In the genomic region with DNA sequence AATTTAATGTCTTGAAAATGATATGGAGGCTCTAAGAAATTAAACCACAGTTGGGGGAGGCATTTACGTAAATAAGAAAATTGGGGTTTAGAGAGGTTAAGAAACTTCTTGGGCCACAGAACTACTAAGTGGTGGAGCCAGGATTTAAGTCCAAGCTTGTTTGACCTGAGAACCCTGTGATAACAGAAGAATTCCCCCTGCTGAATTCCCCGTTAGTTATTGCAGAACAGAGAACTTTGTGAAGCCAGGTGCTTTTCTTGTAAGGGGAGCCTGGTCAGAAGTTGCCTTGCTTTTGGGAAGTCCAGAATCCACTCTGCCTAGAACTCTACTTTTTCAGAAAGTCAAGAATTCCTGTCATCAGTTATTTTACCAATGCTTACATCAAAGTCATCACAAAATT, we compare ENCODE assay signal across 2 cellular contexts.
TF ChIP-seq lines count a peak whose summit lies in the region.

No MANE protein-coding gene starts in this region.

TF ChIP-seq in GM12878, 131 proteins besides CTCF, POLR2A, EP300 and RAD21 (continues in another document):
- no peak for TF ChIP-seq CREB1 (IDR thresholded peaks at IDR 0.05; ENCODE audit: low read depth)
- no peak for TF ChIP-seq NRF1 (conservative IDR thresholded peaks at IDR 0.05; ENCODE audit: low read depth, low read length)
- TF ChIP-seq, protein P1, sequence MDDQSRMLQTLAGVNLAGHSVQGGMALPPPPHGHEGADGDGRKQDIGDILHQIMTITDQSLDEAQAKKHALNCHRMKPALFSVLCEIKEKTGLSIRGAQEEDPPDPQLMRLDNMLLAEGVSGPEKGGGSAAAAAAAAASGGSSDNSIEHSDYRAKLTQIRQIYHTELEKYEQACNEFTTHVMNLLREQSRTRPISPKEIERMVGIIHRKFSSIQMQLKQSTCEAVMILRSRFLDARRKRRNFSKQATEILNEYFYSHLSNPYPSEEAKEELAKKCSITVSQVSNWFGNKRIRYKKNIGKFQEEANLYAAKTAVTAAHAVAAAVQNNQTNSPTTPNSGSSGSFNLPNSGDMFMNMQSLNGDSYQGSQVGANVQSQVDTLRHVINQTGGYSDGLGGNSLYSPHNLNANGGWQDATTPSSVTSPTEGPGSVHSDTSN (IDR thresholded peaks at IDR 0.05; ENCODE audit: insufficient replicate concordance, low read depth, low read length), result no peak
- TF ChIP-seq, protein P2, sequence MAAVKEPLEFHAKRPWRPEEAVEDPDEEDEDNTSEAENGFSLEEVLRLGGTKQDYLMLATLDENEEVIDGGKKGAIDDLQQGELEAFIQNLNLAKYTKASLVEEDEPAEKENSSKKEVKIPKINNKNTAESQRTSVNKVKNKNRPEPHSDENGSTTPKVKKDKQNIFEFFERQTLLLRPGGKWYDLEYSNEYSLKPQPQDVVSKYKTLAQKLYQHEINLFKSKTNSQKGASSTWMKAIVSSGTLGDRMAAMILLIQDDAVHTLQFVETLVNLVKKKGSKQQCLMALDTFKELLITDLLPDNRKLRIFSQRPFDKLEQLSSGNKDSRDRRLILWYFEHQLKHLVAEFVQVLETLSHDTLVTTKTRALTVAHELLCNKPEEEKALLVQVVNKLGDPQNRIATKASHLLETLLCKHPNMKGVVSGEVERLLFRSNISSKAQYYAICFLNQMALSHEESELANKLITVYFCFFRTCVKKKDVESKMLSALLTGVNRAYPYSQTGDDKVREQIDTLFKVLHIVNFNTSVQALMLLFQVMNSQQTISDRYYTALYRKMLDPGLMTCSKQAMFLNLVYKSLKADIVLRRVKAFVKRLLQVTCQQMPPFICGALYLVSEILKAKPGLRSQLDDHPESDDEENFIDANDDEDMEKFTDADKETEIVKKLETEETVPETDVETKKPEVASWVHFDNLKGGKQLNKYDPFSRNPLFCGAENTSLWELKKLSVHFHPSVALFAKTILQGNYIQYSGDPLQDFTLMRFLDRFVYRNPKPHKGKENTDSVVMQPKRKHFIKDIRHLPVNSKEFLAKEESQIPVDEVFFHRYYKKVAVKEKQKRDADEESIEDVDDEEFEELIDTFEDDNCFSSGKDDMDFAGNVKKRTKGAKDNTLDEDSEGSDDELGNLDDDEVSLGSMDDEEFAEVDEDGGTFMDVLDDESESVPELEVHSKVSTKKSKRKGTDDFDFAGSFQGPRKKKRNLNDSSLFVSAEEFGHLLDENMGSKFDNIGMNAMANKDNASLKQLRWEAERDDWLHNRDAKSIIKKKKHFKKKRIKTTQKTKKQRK (IDR thresholded peaks at IDR 0.05; ENCODE audit: low read depth, low read length), result no peak
- TF ChIP-seq CBX3 (IDR thresholded peaks at IDR 0.05; ENCODE audit: borderline replicate concordance, low read depth), result no peak
- no peak for TF ChIP-seq EZH2 (IDR thresholded peaks at IDR 0.05; ENCODE audit: borderline replicate concordance, control insufficient read depth, low read depth, low read length)
- TF ChIP-seq CHD2 (IDR thresholded peaks at IDR 0.05; ENCODE audit: borderline replicate concordance, low read depth, low read length), result no peak
- no peak for TF ChIP-seq MYC (IDR thresholded peaks at IDR 0.05; ENCODE audit: insufficient read depth, insufficient read length, insufficient replicate concordance, low read length, severe bottlenecking)
- TF ChIP-seq FOXM1 (IDR thresholded peaks at IDR 0.05; ENCODE audit: low read depth, low read length), result peak; percentile 55; the same call in 1 of the 2 replicates
- no peak for TF ChIP-seq KLF5 (IDR thresholded peaks at IDR 0.05; ENCODE audit: partially characterized antibody)
- TF ChIP-seq, protein P3, sequence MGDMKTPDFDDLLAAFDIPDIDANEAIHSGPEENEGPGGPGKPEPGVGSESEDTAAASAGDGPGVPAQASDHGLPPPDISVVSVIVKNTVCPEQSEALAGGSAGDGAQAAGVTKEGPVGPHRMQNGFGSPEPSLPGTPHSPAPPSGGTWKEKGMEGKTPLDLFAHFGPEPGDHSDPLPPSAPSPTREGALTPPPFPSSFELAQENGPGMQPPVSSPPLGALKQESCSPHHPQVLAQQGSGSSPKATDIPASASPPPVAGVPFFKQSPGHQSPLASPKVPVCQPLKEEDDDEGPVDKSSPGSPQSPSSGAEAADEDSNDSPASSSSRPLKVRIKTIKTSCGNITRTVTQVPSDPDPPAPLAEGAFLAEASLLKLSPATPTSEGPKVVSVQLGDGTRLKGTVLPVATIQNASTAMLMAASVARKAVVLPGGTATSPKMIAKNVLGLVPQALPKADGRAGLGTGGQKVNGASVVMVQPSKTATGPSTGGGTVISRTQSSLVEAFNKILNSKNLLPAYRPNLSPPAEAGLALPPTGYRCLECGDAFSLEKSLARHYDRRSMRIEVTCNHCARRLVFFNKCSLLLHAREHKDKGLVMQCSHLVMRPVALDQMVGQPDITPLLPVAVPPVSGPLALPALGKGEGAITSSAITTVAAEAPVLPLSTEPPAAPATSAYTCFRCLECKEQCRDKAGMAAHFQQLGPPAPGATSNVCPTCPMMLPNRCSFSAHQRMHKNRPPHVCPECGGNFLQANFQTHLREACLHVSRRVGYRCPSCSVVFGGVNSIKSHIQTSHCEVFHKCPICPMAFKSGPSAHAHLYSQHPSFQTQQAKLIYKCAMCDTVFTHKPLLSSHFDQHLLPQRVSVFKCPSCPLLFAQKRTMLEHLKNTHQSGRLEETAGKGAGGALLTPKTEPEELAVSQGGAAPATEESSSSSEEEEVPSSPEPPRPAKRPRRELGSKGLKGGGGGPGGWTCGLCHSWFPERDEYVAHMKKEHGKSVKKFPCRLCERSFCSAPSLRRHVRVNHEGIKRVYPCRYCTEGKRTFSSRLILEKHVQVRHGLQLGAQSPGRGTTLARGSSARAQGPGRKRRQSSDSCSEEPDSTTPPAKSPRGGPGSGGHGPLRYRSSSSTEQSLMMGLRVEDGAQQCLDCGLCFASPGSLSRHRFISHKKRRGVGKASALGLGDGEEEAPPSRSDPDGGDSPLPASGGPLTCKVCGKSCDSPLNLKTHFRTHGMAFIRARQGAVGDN (IDR thresholded peaks at IDR 0.05), result peak; percentile 46; the same call in 1 of the 2 replicates
- peak; percentile 76; the same call in 1 of the 2 replicates for TF ChIP-seq NFIC (IDR thresholded peaks at IDR 0.05; ENCODE audit: low read depth, low read length)
- TF ChIP-seq NR2C1 (IDR thresholded peaks at IDR 0.05), result no peak
- TF ChIP-seq FOS (IDR thresholded peaks at IDR 0.05; ENCODE audit: borderline replicate concordance, extremely low read depth, insufficient read length), result no peak
- peak; percentile 61 for TF ChIP-seq DPF2 (IDR thresholded peaks at IDR 0.05)
- TF ChIP-seq KAT2A (conservative IDR thresholded peaks at IDR 0.05; ENCODE audit: control insufficient read depth, low read depth, low read length), result no peak
- TF ChIP-seq SREBF2 (IDR thresholded peaks at IDR 0.05; ENCODE audit: low read length), result no peak
- no peak for TF ChIP-seq SIX5 (IDR thresholded peaks at IDR 0.05; ENCODE audit: low read depth, low read length, severe bottlenecking)
- no peak for TF ChIP-seq ESRRA (IDR thresholded peaks at IDR 0.05; ENCODE audit: low read length)

TF ChIP-seq in SK-N-SH, 30 proteins besides CTCF, POLR2A, EP300 and RAD21:
- TF ChIP-seq RFX5 (IDR thresholded peaks at IDR 0.05; ENCODE audit: low read length) (no peak), RXRA (IDR thresholded peaks at IDR 0.05; ENCODE audit: borderline replicate concordance, low read depth) (no peak), FOSL2 (IDR thresholded peaks at IDR 0.05; ENCODE audit: borderline replicate concordance, low read depth) (no peak), FOXM1 (IDR thresholded peaks at IDR 0.05; ENCODE audit: low read depth) (no peak), RCOR1 (IDR thresholded peaks at IDR 0.05; ENCODE audit: low read length) (no peak), CHD2 (IDR thresholded peaks at IDR 0.05; ENCODE audit: low read length, partially characterized antibody) (no peak), GABPA (IDR thresholded peaks at IDR 0.05; ENCODE audit: low read depth) (no peak), GATA2 (CRISPR knock-in tag; IDR thresholded peaks at IDR 0.05) (no peak), JUND (IDR thresholded peaks at IDR 0.05) (no peak), FOXJ3 (CRISPR knock-in tag; IDR thresholded peaks at IDR 0.05) (no peak), POLR2AphosphoS5 (IDR thresholded peaks at IDR 0.05; ENCODE audit: low read depth, low read length) (no peak), EZH2phosphoT487 (IDR thresholded peaks at IDR 0.05; ENCODE audit: borderline replicate concordance, low read depth) (no peak)
- TF ChIP-seq, protein P4, sequence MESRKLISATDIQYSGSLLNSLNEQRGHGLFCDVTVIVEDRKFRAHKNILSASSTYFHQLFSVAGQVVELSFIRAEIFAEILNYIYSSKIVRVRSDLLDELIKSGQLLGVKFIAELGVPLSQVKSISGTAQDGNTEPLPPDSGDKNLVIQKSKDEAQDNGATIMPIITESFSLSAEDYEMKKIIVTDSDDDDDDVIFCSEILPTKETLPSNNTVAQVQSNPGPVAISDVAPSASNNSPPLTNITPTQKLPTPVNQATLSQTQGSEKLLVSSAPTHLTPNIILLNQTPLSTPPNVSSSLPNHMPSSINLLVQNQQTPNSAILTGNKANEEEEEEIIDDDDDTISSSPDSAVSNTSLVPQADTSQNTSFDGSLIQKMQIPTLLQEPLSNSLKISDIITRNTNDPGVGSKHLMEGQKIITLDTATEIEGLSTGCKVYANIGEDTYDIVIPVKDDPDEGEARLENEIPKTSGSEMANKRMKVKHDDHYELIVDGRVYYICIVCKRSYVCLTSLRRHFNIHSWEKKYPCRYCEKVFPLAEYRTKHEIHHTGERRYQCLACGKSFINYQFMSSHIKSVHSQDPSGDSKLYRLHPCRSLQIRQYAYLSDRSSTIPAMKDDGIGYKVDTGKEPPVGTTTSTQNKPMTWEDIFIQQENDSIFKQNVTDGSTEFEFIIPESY (IDR thresholded peaks at IDR 0.05; ENCODE audit: borderline replicate concordance, low read depth), result no peak
- TF ChIP-seq, protein P5, sequence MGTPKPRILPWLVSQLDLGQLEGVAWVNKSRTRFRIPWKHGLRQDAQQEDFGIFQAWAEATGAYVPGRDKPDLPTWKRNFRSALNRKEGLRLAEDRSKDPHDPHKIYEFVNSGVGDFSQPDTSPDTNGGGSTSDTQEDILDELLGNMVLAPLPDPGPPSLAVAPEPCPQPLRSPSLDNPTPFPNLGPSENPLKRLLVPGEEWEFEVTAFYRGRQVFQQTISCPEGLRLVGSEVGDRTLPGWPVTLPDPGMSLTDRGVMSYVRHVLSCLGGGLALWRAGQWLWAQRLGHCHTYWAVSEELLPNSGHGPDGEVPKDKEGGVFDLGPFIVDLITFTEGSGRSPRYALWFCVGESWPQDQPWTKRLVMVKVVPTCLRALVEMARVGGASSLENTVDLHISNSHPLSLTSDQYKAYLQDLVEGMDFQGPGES (IDR thresholded peaks at IDR 0.05; ENCODE audit: low read depth, low read length), result no peak
- TF ChIP-seq, protein P6, sequence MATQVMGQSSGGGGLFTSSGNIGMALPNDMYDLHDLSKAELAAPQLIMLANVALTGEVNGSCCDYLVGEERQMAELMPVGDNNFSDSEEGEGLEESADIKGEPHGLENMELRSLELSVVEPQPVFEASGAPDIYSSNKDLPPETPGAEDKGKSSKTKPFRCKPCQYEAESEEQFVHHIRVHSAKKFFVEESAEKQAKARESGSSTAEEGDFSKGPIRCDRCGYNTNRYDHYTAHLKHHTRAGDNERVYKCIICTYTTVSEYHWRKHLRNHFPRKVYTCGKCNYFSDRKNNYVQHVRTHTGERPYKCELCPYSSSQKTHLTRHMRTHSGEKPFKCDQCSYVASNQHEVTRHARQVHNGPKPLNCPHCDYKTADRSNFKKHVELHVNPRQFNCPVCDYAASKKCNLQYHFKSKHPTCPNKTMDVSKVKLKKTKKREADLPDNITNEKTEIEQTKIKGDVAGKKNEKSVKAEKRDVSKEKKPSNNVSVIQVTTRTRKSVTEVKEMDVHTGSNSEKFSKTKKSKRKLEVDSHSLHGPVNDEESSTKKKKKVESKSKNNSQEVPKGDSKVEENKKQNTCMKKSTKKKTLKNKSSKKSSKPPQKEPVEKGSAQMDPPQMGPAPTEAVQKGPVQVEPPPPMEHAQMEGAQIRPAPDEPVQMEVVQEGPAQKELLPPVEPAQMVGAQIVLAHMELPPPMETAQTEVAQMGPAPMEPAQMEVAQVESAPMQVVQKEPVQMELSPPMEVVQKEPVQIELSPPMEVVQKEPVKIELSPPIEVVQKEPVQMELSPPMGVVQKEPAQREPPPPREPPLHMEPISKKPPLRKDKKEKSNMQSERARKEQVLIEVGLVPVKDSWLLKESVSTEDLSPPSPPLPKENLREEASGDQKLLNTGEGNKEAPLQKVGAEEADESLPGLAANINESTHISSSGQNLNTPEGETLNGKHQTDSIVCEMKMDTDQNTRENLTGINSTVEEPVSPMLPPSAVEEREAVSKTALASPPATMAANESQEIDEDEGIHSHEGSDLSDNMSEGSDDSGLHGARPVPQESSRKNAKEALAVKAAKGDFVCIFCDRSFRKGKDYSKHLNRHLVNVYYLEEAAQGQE (IDR thresholded peaks at IDR 0.05; ENCODE audit: low read depth, low read length), result no peak
- TF ChIP-seq, protein P7, sequence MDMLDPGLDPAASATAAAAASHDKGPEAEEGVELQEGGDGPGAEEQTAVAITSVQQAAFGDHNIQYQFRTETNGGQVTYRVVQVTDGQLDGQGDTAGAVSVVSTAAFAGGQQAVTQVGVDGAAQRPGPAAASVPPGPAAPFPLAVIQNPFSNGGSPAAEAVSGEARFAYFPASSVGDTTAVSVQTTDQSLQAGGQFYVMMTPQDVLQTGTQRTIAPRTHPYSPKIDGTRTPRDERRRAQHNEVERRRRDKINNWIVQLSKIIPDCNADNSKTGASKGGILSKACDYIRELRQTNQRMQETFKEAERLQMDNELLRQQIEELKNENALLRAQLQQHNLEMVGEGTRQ (IDR thresholded peaks at IDR 0.05; ENCODE audit: borderline replicate concordance, low read depth, low read length), result no peak
- TF ChIP-seq, protein P1 (IDR thresholded peaks at IDR 0.05), result no peak
